8 cellular contexts compared by ENCODE assay signal in the genomic region with DNA sequence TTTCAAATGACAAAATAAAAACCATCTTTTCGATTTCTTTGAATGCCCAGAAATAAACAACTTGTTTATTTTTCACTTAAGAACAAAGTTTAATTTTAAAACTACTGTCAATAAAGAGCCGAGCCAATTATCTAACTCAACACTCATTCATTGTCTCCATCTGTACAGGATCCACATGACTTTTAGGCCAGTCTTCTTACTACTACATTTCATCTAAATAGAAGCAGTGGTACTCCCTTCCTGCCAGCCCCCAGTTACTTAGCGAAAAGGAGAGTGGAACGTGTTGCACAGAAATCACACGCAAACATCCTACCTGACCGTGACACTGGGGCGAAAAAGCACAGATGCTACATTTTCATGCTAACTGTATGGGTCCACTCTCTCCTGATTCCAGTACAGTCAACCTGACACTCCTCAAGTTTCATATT. TPM values are rescaled to one million over a fixed set of nuclear protein-coding genes. Genes with fewer than 3 reads are reported as not detected.
DNase-seq lines count a peak whose midpoint lies in the region; ATAC-seq and TF ChIP-seq lines count a peak whose summit lies in the region.

No MANE protein-coding gene starts in this region.

- H3K9me3 ChIP-seq in hepatocyte (ENCODE audit: low read depth): no peaks in the 10 kb centered on the region

- H3K27ac ChIP-seq in hepatocyte: peak overlapping the region; percentile 100

- ATAC-seq in GM18868 (IDR thresholded peaks at IDR 0.05; ENCODE audit: unreplicated experiment): peak; percentile 2
- ATAC-seq in HG02870 (IDR thresholded peaks at IDR 0.05; ENCODE audit: unreplicated experiment): peak; percentile 2
- ATAC-seq in stimulated activated effector memory CD8-positive, alpha-beta T cell treated with anti-CD3 and anti-CD28 coated beads, Interleukin-12 subunit alpha, Interleukin-12 subunit beta, amount 100 ng/mL, for 72 hours: peak; percentile 9

- peak overlapping the region; percentile 88 for H3K4me3 Mint-ChIP-seq in activated CD4-positive, alpha-beta memory T cell treated with anti-CD3 and anti-CD28 coated beads, Interleukin-2, amount 10 ng/mL, durations not matched to agents 7 days and 5 days
- peak overlapping the region; percentile 96 for H3K4me3 Mint-ChIP-seq in stimulated activated effector memory CD8-positive, alpha-beta T cell treated with anti-CD3 and anti-CD28 coated beads, Interleukin-12 subunit alpha, Interleukin-12 subunit beta, amount 100 ng/mL, for 72 hours

- peaks cover 12% of the 10 kb centered on the region for H3K4me1 ChIP-seq in hepatocyte (ENCODE audit: insufficient read depth)

- no peak for DNase-seq in activated CD4-positive, alpha-beta memory T cell treated with anti-CD3 and anti-CD28 coated beads, Interleukin-2, amount 10 ng/mL, durations not matched to agents 7 days and 5 days
- DNase-seq in hepatocyte (ENCODE audit: low spot score) (no peak), DMS53 treated with DMSO at 0.1 percent for 48 hours (lab: John Stamatoyannopoulos, UW; ENCODE audit: unreplicated experiment) (no peak), HuH-7 (ENCODE audit: low spot score) (no peak), COR-L47 (lab: John Stamatoyannopoulos, UW) (no peak)
- no peak for DNase-seq in stimulated activated effector memory CD8-positive, alpha-beta T cell treated with anti-CD3 and anti-CD28 coated beads, Interleukin-12 subunit alpha, Interleukin-12 subunit beta, amount 100 ng/mL, for 72 hours (ENCODE audit: low spot score in 2 of 2)

- H3K9me3 Mint-ChIP-seq in activated CD4-positive, alpha-beta memory T cell treated with anti-CD3 and anti-CD28 coated beads, Interleukin-2, amount 10 ng/mL, durations not matched to agents 7 days and 5 days: no peaks in the 10 kb centered on the region
- no peaks in the 10 kb centered on the region for H3K9me3 Mint-ChIP-seq in stimulated activated effector memory CD8-positive, alpha-beta T cell treated with anti-CD3 and anti-CD28 coated beads, Interleukin-12 subunit alpha, Interleukin-12 subunit beta, amount 100 ng/mL, for 72 hours

- no peak for TF ChIP-seq CTCF in hepatocyte (IDR thresholded peaks at IDR 0.05; ENCODE audit: poor library complexity)

- no peaks in the 10 kb centered on the region for H3K36me3 ChIP-seq in hepatocyte (replicated peaks; ENCODE audit: insufficient read depth, low read depth)

- WGBS in hepatocyte (ENCODE audit: low lambda C conversion rate, missing lambda C conversion rate): 7% methylated on average over 7 of the region's 7 CpGs

- peak overlapping the region; percentile 91 for H3K27ac Mint-ChIP-seq in activated CD4-positive, alpha-beta memory T cell treated with anti-CD3 and anti-CD28 coated beads, Interleukin-2, amount 10 ng/mL, durations not matched to agents 7 days and 5 days
- peak overlapping the region; percentile 98 for H3K27ac Mint-ChIP-seq in stimulated activated effector memory CD8-positive, alpha-beta T cell treated with anti-CD3 and anti-CD28 coated beads, Interleukin-12 subunit alpha, Interleukin-12 subunit beta, amount 100 ng/mL, for 72 hours

- H3K4me3 ChIP-seq in hepatocyte: peak overlapping the region; percentile 95

- peaks cover 53% of the 10 kb centered on the region for H3K79me2 ChIP-seq in hepatocyte

- peaks cover 52% of the 10 kb centered on the region for H3K4me1 Mint-ChIP-seq in activated CD4-positive, alpha-beta memory T cell treated with anti-CD3 and anti-CD28 coated beads, Interleukin-2, amount 10 ng/mL, durations not matched to agents 7 days and 5 days
- H3K4me1 Mint-ChIP-seq in stimulated activated effector memory CD8-positive, alpha-beta T cell treated with anti-CD3 and anti-CD28 coated beads, Interleukin-12 subunit alpha, Interleukin-12 subunit beta, amount 100 ng/mL, for 72 hours: peaks cover 24% of the 10 kb centered on the region

- H3K27me3 Mint-ChIP-seq in activated CD4-positive, alpha-beta memory T cell treated with anti-CD3 and anti-CD28 coated beads, Interleukin-2, amount 10 ng/mL, durations not matched to agents 7 days and 5 days: peaks cover 1% of the 10 kb centered on the region

- CTCF ChIA-PET in activated CD4-positive, alpha-beta memory T cell treated with anti-CD3 and anti-CD28 coated beads, Interleukin-2, amount 10 ng/mL, durations not matched to agents 7 days and 5 days (lab: Charles Lee): interaction anchor here (1.7 to 2.1 kb wide), 2 partner anchors 45 to 142 kb away, joined by 9 to 18 read pairs; no protein-coding TSS in a partner anchor

- H2AFZ ChIP-seq in hepatocyte: peak overlapping the region; percentile 98

- peak overlapping the region; percentile 91 for H3K4me2 ChIP-seq in hepatocyte

- POLR2A ChIA-PET in activated CD4-positive, alpha-beta memory T cell treated with anti-CD3 and anti-CD28 coated beads, Interleukin-2, amount 10 ng/mL, durations not matched to agents 7 days and 5 days (lab: Charles Lee): interaction anchor here (0.6 to 5.8 kb wide), 12 partner anchors 8 to 125 kb away, joined by 3 to 46 read pairs (median 18); no protein-coding TSS in a partner anchor

- H3K27me3 ChIP-seq in hepatocyte: no peaks in the 10 kb centered on the region

- peaks cover 56% of the 10 kb centered on the region for H3K36me3 Mint-ChIP-seq in activated CD4-positive, alpha-beta memory T cell treated with anti-CD3 and anti-CD28 coated beads, Interleukin-2, amount 10 ng/mL, durations not matched to agents 7 days and 5 days (ENCODE audit: low read depth)
- peaks cover 81% of the 10 kb centered on the region for H3K36me3 Mint-ChIP-seq in stimulated activated effector memory CD8-positive, alpha-beta T cell treated with anti-CD3 and anti-CD28 coated beads, Interleukin-12 subunit alpha, Interleukin-12 subunit beta, amount 100 ng/mL, for 72 hours

- no peaks in the 10 kb centered on the region for H3K9me2 ChIP-seq in hepatocyte (replicated peaks; ENCODE audit: insufficient read depth)

- peaks cover 30% of the 10 kb centered on the region for H4K20me1 ChIP-seq in hepatocyte (ENCODE audit: insufficient read depth, poor library complexity, severe bottlenecking)

RNA-seq across cellular contexts. Expression of gene GNA13, which starts 1.2 kb away (rescaled TPM):
- total RNA-seq in activated CD4-positive, alpha-beta memory T cell treated with anti-CD3 and anti-CD28 coated beads, Interleukin-2, amount 10 ng/mL, durations not matched to agents 7 days and 5 days: 10 to 100 TPM; 95.1 TPM
- 67.6 and 69.5 TPM in 2 replicates for total RNA-seq in hepatocyte
- 13.1 and 17.8 TPM in 2 replicates for polyA plus RNA-seq in hepatocyte
